In the genomic region with DNA sequence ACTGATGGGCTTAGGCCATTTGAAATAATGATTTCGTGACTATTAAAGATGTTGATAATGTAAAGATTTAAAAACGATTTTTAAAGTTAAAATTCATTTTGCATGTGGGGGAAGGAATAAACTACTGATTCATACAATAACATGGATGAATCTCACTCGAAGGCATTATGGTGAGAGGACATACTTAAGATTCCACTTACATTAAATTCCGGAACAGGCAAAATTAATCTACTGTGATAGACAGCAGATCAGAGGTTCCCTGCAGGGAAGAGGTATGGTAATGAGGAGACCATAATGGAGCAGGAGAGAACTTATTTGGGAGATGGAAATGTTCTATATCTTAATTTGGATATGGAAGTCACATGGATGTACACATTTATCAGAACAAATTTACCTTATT, we compare ENCODE assay signal across 1 cellular context.
TF ChIP-seq lines count a peak whose summit lies in the region.

No MANE protein-coding gene starts in this region.

TF ChIP-seq in IMR-90, 13 proteins besides CTCF, POLR2A, EP300 and RAD21 (continued from another document):
- TF ChIP-seq, protein P1, sequence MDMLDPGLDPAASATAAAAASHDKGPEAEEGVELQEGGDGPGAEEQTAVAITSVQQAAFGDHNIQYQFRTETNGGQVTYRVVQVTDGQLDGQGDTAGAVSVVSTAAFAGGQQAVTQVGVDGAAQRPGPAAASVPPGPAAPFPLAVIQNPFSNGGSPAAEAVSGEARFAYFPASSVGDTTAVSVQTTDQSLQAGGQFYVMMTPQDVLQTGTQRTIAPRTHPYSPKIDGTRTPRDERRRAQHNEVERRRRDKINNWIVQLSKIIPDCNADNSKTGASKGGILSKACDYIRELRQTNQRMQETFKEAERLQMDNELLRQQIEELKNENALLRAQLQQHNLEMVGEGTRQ (IDR thresholded peaks at IDR 0.05; ENCODE audit: low read depth, low read length): no peak
TF ChIP-seq in IMR-90: peak in this region for 0.
